Comparison of ENCODE assay signal across 1 cellular context in the genomic region with DNA sequence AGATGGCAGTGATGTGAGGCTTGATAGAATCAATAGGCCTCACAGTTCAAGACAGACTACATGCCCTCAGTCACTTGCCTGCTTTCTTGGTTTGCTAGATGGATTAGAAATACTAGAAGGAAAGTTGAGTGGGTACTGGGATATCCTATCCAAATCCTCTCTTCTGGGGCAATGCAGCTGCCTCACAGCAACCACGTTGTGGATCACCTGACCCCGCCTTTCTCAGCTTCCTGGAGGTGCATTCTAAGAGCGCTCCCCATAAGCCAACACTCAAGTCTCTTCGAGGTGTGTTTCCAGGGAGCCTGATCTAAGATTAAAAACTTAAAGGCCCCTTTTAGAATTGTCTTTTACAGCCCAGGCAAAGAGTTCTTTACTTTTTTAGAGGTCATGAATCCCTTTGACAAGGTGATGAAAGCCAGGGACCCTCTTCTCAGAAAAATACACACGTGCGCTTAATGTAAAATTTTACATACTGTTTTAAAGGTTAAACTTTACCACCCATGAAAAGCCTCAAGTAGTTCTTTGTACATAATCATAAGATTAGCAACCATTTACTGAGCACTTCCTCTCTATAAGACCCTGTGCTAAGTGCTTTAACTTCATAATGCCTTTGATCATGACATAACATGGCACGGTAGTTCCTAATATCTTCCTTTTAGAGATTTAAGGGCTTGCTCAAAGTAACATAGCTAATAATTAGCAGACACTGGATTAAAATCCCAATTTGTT.
TF ChIP-seq lines count a peak whose summit lies in the region.

No MANE protein-coding gene starts in this region.

TF ChIP-seq in HCT116, 20 proteins besides CTCF, POLR2A, EP300 and RAD21:
- TF ChIP-seq ELF1 (IDR thresholded peaks at IDR 0.05; ENCODE audit: borderline replicate concordance, low read depth) (no peak), FOSL1 (IDR thresholded peaks at IDR 0.05; ENCODE audit: low read depth) (no peak), SP1 (IDR thresholded peaks at IDR 0.05; ENCODE audit: low read depth) (no peak), JUND (IDR thresholded peaks at IDR 0.05) (no peak), REST (IDR thresholded peaks at IDR 0.05; ENCODE audit: low read depth) (no peak), EGR1 (IDR thresholded peaks at IDR 0.05; ENCODE audit: low read depth) (no peak), EZH2phosphoT487 (IDR thresholded peaks at IDR 0.05; ENCODE audit: borderline replicate concordance) (no peak), POLR2AphosphoS5 (IDR thresholded peaks at IDR 0.05; ENCODE audit: low read depth, low read length) (no peak), ZNF274 (IDR thresholded peaks at IDR 0.05; ENCODE audit: low read depth, low read length) (no peak), EZH2 (IDR thresholded peaks at IDR 0.05) (no peak)
